In genomic region chr16:67833418-67834241, GRCh38 we compare ENCODE assay signal across 8 cellular contexts. TPM values are rescaled to one million over a fixed set of nuclear protein-coding genes. Genes with fewer than 3 reads are reported as not detected.
A peak's percentile ranks its signal among the peaks of the same experiment; 100 is the strongest.
DNase-seq lines count a peak whose midpoint lies in the region; ATAC-seq, FAIRE-seq and TF ChIP-seq lines count a peak whose summit lies in the region.

No MANE protein-coding gene starts in this region.

- H3K9me3 ChIP-seq in kidney (ENCODE audit: control insufficient read depth in 1 of 2, low read length in 2 of 2), result no peaks in the 10 kb centered on the region

- intact Hi-C loops in kidney (cut with DNase I), result no loop called here

- peak overlapping the region; percentile 43 to 81 for H3K9ac ChIP-seq in kidney (ENCODE audit: low read length in 2 of 2)

- H3K4me3 ChIP-seq in kidney (ENCODE audit: low read length in 2 of 2), result peak overlapping the region; percentile 31 to 87

- peaks cover 10 to 17% of the 10 kb centered on the region in 2 donors for H3K36me3 ChIP-seq in kidney (ENCODE audit: control insufficient read depth in 1 of 2, insufficient read depth in 2 of 2, low read length in 2 of 2)

- H3K4me1 ChIP-seq in kidney (ENCODE audit: control insufficient read depth in 1 of 2, insufficient read depth in 1 of 2, low read depth in 1 of 2, low read length in 2 of 2), result peaks cover 0 to 12% of the 10 kb centered on the region in 2 donors

- peak; percentile 55 for DNase-seq in AG09319 (ENCODE audit: extremely low read depth, low read depth)
- peak; percentile 83 for DNase-seq in NCI-H2227 treated with DMSO at 0.1 percent for 48 hours (lab: John Stamatoyannopoulos, UW)
- peak; percentile 80 to 88 (median 82) for DNase-seq in activated CD4-positive, CD25-positive, alpha-beta regulatory T cell (lab: John Stamatoyannopoulos, UW)
- DNase-seq in central memory CD4-positive, alpha-beta T cell, result peak; percentile 88
- peak; percentile 96 for DNase-seq in kidney
- peak; percentile 79 to 86 for DNase-seq in stimulated activated CD4-positive, alpha-beta T cell treated with anti-CD3 and anti-CD28 coated beads, Interleukin-15, amount 100 ng/mL, for 1 hour (ENCODE audit: low read depth in 1 of 2, low spot score in 1 of 2)

- TF ChIP-seq CTCF in AG09319 (IDR thresholded peaks at IDR 0.05; ENCODE audit: low read depth, low read length) (no peak), kidney (IDR thresholded peaks at IDR 0.05; ENCODE audit: borderline replicate concordance, extremely low read depth, insufficient read depth) (no peak)

- no peak overlapping the region for H3K27ac ChIP-seq in kidney (ENCODE audit: low read depth in 2 of 2, low read length in 2 of 2)

- peak; percentile 98 for ATAC-seq in GM19023 (IDR thresholded peaks at IDR 0.05; ENCODE audit: unreplicated experiment)
- ATAC-seq in HG03175 (IDR thresholded peaks at IDR 0.05; ENCODE audit: unreplicated experiment), result peak; percentile 97

- FAIRE-seq in kidney (lab: Jason Lieb, UNC), result no peak

RNA-seq across cellular contexts. Expression of gene THAP11, which starts 8.5 kb away (rescaled TPM):
- total RNA-seq in kidney, result 27.0 TPM
- polyA plus RNA-seq in kidney (ENCODE audit: insufficient read depth, low read depth, low replicate concordance), result 21.4 TPM

RNA-seq across cellular contexts. Expression of gene NUTF2, which starts 13.1 kb away (rescaled TPM):
- total RNA-seq in kidney, result 76.4 TPM
- polyA plus RNA-seq in kidney (ENCODE audit: insufficient read depth, low read depth, low replicate concordance), result 107 TPM

RNA-seq across cellular contexts. Expression of gene CENPT, which starts 13.9 kb away (rescaled TPM):
- total RNA-seq in kidney, result 42.5 TPM
- polyA plus RNA-seq in kidney (ENCODE audit: insufficient read depth, low read depth, low replicate concordance), result 25.3 TPM

RNA-seq across cellular contexts. Expression of gene TSNAXIP1, which starts 26.9 kb away (rescaled TPM):
- total RNA-seq in kidney, result 3.9 TPM
- polyA plus RNA-seq in kidney (ENCODE audit: insufficient read depth, low read depth, low replicate concordance), result 2.8 TPM

RNA-seq across cellular contexts. Expression of gene RANBP10, which starts 27.3 kb away (rescaled TPM):
- total RNA-seq in kidney, result 22.3 TPM
- 7.0 TPM for polyA plus RNA-seq in kidney (ENCODE audit: insufficient read depth, low read depth, low replicate concordance)
